ENCODE assay signal across 3 cellular contexts in genomic region chr10:48572414-48572813, GRCh38.
TF ChIP-seq lines count a peak whose summit lies in the region.

No MANE protein-coding gene starts in this region.

TF ChIP-seq in IMR-90, 13 proteins besides CTCF, POLR2A, EP300 and RAD21:
- no peak for TF ChIP-seq MAFK (IDR thresholded peaks at IDR 0.05; ENCODE audit: low read depth, low read length)
- TF ChIP-seq FOS (IDR thresholded peaks at IDR 0.05; ENCODE audit: low read depth, low read length) = peak; percentile 33; the same call in 1 of the 2 replicates
- no peak for TF ChIP-seq SMC3 (IDR thresholded peaks at IDR 0.05; ENCODE audit: low read depth, low read length)
- TF ChIP-seq ELK1 (IDR thresholded peaks at IDR 0.05; ENCODE audit: borderline replicate concordance, low read depth, low read length) = no peak

TF ChIP-seq in endothelial cell of umbilical vein, 7 proteins besides CTCF, POLR2A, EP300 and RAD21:
- no peak for TF ChIP-seq POLR2AphosphoS5 (IDR thresholded peaks at IDR 0.05; ENCODE audit: insufficient read depth, low read depth, low read length)
- TF ChIP-seq FOS (IDR thresholded peaks at IDR 0.05; ENCODE audit: borderline replicate concordance, insufficient read depth, low read length) = peak; percentile 55

TF ChIP-seq in GM23338, 12 proteins besides CTCF, POLR2A, EP300 and RAD21:
- no peak for TF ChIP-seq STAT1 (IDR thresholded peaks at IDR 0.05; ENCODE audit: unreplicated experiment)
- TF ChIP-seq JUNB (IDR thresholded peaks at IDR 0.05; ENCODE audit: unreplicated experiment) = no peak
